In the genomic region with DNA sequence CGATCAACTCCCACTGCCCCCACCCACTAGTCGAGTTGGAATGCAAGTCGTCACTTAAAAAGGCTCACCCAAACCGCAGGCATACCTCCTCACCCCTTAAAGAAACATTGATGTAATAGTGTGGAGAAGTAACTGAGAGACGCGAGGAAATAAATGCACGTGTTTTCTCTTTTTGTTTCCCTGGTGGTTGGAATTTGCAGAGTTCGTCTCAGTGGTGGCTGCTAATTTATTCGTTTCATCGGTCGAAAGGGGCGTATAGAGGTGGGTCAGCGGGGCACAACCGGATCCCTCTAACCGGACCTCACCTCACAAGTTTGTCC, we compare ENCODE assay signal across 8 cellular contexts. TPM values are rescaled to one million over a fixed set of nuclear protein-coding genes. Genes with fewer than 3 reads are reported as not detected.
DNase-seq lines count a peak whose midpoint lies in the region; ATAC-seq and TF ChIP-seq lines count a peak whose summit lies in the region.

No MANE protein-coding gene starts in this region.

- peak overlapping the region; percentile 64; the same call in 1 of the 2 replicates for H2AFZ ChIP-seq in KMS-11 (ENCODE audit: low read depth)

- no peaks in the 10 kb centered on the region for H3K36me3 ChIP-seq in KMS-11 (ENCODE audit: insufficient read depth)

- DNase-seq in AG08396 (ENCODE audit: low spot score) = peak; percentile 51
- DNase-seq in fibroblast of gingiva (ENCODE audit: low read depth) = peak; percentile 22
- no peak for DNase-seq in omental fat pad (ENCODE audit: low spot score)
- no peak for DNase-seq in stimulated activated naive CD8-positive, alpha-beta T cell treated with anti-CD3 and anti-CD28 coated beads, Interleukin-15, Interleukin-2, amounts not matched to agents 100 U/mL and 50 U/mL, for 24 hours
- DNase-seq in activated effector memory CD4-positive, alpha-beta T cell treated with Interleukin-2 at 50 U/mL for 16 hours = no peak

- no peak overlapping the region for H3K9ac ChIP-seq in KMS-11

- H3K4me3 ChIP-seq in KMS-11 (IDR thresholded peaks at IDR 0.05; ENCODE audit: insufficient read depth, low read depth, low read length) = no peak overlapping the region

- ATAC-seq in omental fat pad (ENCODE audit: low FRiP score) (peak; percentile 28), HG03039 (IDR thresholded peaks at IDR 0.05; ENCODE audit: unreplicated experiment) (no peak), GM18907 (IDR thresholded peaks at IDR 0.05; ENCODE audit: unreplicated experiment) (no peak)
- no peak for ATAC-seq in stimulated activated naive CD8-positive, alpha-beta T cell treated with anti-CD3 and anti-CD28 coated beads, Interleukin-15, Interleukin-2, amounts not matched to agents 100 U/mL and 50 U/mL, for 24 hours

- H3K79me2 ChIP-seq in KMS-11 (ENCODE audit: insufficient read depth, low read depth) = no peaks in the 10 kb centered on the region

- H3K4me2 ChIP-seq in KMS-11 = peak overlapping the region; percentile 68

- H3K4me1 ChIP-seq in KMS-11 (ENCODE audit: low read depth, poor library complexity, severe bottlenecking) = peaks cover 10% of the 10 kb centered on the region

- H4K20me1 ChIP-seq in KMS-11 (ENCODE audit: insufficient read depth) = no peaks in the 10 kb centered on the region

- H3K27me3 ChIP-seq in KMS-11 (ENCODE audit: insufficient read depth, low read depth) = peaks cover 8% of the 10 kb centered on the region

- TF ChIP-seq CTCF in KMS-11 (conservative IDR thresholded peaks at IDR 0.05; ENCODE audit: low read depth, low read length) (no peak), omental fat pad (IDR thresholded peaks at IDR 0.05) (no peak)

- H3K27ac ChIP-seq in KMS-11 = no peak overlapping the region

RNA-seq across cellular contexts. Expression of gene NPAS3, which starts 5.1 kb away (rescaled TPM):
- 1 to 10 TPM in 3 of 4 donors, under 1 TPM in 1; 0.79 to 6.0 (median 2.5) TPM for total RNA-seq in omental fat pad

Comparison
In these comparisons a context has a peak if more than half of its experiments do, and no peak if none do; other contexts are left out.
1. DNase-seq: peak in AG08396 (single experiment) and fibroblast of gingiva (single experiment); none in omental fat pad (single experiment), stimulated activated naive CD8-positive, alpha-beta T cell treated with anti-CD3 and anti-CD28 coated beads, Interleukin-15, Interleukin-2, amounts not matched to agents 100 U/mL and 50 U/mL, for 24 hours (single experiment) and activated effector memory CD4-positive, alpha-beta T cell treated with Interleukin-2 at 50 U/mL for 16 hours (single experiment).